In genomic region chr19:46299004-46299509, GRCh38 we compare ENCODE assay signal across 8 cellular contexts. TPM values are rescaled to one million over a fixed set of nuclear protein-coding genes. Genes with fewer than 3 reads are reported as not detected.
A peak's percentile ranks its signal among the peaks of the same experiment; 100 is the strongest.
DNase-seq lines count a peak whose midpoint lies in the region; ATAC-seq lines count a peak whose summit lies in the region.

No MANE protein-coding gene starts in this region.

- DNase-seq in DMS 273 treated with DMSO at 0.1 percent for 48 hours (lab: John Stamatoyannopoulos, UW) (peak; percentile 71), NCI-H1694 treated with DMSO at 0.1 percent for 48 hours (lab: John Stamatoyannopoulos, UW) (peak; percentile 85), left ventricle myocardium superior (peak; percentile 98), sciatic nerve (ENCODE audit: low spot score) (peak; percentile 98)
- no peak for DNase-seq in stimulated activated CD8-positive, alpha-beta memory T cell treated with anti-CD3 and anti-CD28 coated beads, Interleukin-4, amount 100 ng/mL, for 48 hours

- ATAC-seq in left ventricle myocardium superior (peak; percentile 69), sciatic nerve (peak; percentile 87), HG03095 (IDR thresholded peaks at IDR 0.05; ENCODE audit: unreplicated experiment) (no peak), HG03521 (IDR thresholded peaks at IDR 0.05; ENCODE audit: unreplicated experiment) (no peak)

- intact Hi-C loops in left ventricle myocardium superior (cut with micrococcal nuclease) (no loop called here), sciatic nerve (cut with DNase I) (no loop called here)

- peak overlapping the region; percentile 92 for H3K27ac ChIP-seq in angular gyrus (ENCODE audit: low read depth, low read length)

RNA-seq across cellular contexts. Expression of gene HIF3A, which starts 2.2 kb away (rescaled TPM):
- total RNA-seq in left ventricle myocardium superior (81.4 TPM), sciatic nerve (55.0 TPM)

RNA-seq across cellular contexts. Expression of gene PPP5C, which starts 47.8 kb away (rescaled TPM):
- 72.5 TPM for total RNA-seq in left ventricle myocardium superior
- 46.9 TPM for total RNA-seq in sciatic nerve

Comparison
In these comparisons a context has a peak if more than half of its experiments do, and no peak if none do; other contexts are left out.
1. ATAC-seq: peak in left ventricle myocardium superior (single experiment) and sciatic nerve (single experiment); none in HG03095 (single experiment) and HG03521 (single experiment).